1 cellular context compared by ENCODE assay signal in the genomic region with DNA sequence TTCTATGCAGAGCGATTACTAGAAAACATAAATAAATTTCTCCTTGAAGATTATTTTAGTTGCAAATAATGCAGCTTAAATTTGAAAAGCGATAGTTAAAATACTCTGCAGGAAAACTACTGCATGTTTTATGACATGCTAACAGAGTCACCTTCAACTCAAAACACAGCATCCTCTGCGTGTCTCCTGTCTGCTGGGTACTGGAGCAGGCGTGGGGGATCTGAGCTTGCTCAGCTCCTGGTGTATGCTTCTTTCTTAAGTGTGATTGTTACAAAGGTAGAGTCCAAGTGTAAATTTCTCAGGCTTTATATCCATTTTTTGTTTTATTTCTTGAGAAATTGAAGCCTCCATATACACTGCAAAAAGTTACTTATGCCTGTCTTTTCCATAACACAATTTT.
TF ChIP-seq lines count a peak whose summit lies in the region.

No MANE protein-coding gene starts in this region.

TF ChIP-seq in HepG2, 621 proteins besides CTCF, POLR2A, EP300 and RAD21:
- TF ChIP-seq, protein P1, sequence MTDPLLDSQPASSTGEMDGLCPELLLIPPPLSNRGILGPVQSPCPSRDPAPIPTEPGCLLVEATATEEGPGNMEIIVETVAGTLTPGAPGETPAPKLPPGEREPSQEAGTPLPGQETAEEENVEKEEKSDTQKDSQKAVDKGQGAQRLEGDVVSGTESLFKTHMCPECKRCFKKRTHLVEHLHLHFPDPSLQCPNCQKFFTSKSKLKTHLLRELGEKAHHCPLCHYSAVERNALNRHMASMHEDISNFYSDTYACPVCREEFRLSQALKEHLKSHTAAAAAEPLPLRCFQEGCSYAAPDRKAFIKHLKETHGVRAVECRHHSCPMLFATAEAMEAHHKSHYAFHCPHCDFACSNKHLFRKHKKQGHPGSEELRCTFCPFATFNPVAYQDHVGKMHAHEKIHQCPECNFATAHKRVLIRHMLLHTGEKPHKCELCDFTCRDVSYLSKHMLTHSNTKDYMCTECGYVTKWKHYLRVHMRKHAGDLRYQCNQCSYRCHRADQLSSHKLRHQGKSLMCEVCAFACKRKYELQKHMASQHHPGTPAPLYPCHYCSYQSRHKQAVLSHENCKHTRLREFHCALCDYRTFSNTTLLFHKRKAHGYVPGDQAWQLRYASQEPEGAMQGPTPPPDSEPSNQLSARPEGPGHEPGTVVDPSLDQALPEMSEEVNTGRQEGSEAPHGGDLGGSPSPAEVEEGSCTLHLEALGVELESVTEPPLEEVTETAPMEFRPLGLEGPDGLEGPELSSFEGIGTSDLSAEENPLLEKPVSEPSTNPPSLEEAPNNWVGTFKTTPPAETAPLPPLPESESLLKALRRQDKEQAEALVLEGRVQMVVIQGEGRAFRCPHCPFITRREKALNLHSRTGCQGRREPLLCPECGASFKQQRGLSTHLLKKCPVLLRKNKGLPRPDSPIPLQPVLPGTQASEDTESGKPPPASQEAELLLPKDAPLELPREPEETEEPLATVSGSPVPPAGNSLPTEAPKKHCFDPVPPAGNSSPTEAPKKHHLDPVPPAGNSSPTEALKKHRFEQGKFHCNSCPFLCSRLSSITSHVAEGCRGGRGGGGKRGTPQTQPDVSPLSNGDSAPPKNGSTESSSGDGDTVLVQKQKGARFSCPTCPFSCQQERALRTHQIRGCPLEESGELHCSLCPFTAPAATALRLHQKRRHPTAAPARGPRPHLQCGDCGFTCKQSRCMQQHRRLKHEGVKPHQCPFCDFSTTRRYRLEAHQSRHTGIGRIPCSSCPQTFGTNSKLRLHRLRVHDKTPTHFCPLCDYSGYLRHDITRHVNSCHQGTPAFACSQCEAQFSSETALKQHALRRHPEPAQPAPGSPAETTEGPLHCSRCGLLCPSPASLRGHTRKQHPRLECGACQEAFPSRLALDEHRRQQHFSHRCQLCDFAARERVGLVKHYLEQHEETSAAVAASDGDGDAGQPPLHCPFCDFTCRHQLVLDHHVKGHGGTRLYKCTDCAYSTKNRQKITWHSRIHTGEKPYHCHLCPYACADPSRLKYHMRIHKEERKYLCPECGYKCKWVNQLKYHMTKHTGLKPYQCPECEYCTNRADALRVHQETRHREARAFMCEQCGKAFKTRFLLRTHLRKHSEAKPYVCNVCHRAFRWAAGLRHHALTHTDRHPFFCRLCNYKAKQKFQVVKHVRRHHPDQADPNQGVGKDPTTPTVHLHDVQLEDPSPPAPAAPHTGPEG (CRISPR knock-in tag; IDR thresholded peaks at IDR 0.05) = no peak
- TF ChIP-seq YEATS2 (CRISPR knock-in tag; IDR thresholded peaks at IDR 0.05; ENCODE audit: borderline replicate concordance) = no peak
- no peak for TF ChIP-seq MXD4 (CRISPR knock-in tag; IDR thresholded peaks at IDR 0.05)
- TF ChIP-seq ZNF256 (CRISPR knock-in tag; conservative IDR thresholded peaks at IDR 0.05) = no peak
- TF ChIP-seq ARNTL (CRISPR knock-in tag; IDR thresholded peaks at IDR 0.05) = no peak
- TF ChIP-seq, protein P2, sequence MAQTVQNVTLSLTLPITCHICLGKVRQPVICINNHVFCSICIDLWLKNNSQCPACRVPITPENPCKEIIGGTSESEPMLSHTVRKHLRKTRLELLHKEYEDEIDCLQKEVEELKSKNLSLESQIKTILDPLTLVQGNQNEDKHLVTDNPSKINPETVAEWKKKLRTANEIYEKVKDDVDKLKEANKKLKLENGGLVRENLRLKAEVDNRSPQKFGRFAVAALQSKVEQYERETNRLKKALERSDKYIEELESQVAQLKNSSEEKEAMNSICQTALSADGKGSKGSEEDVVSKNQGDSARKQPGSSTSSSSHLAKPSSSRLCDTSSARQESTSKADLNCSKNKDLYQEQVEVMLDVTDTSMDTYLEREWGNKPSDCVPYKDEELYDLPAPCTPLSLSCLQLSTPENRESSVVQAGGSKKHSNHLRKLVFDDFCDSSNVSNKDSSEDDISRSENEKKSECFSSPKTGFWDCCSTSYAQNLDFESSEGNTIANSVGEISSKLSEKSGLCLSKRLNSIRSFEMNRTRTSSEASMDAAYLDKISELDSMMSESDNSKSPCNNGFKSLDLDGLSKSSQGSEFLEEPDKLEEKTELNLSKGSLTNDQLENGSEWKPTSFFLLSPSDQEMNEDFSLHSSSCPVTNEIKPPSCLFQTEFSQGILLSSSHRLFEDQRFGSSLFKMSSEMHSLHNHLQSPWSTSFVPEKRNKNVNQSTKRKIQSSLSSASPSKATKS (CRISPR knock-in tag; IDR thresholded peaks at IDR 0.05) = no peak
- no peak for TF ChIP-seq TMF1 (CRISPR knock-in tag; IDR thresholded peaks at IDR 0.05; ENCODE audit: low read depth)
- TF ChIP-seq ZNF333 (CRISPR knock-in tag; IDR thresholded peaks at IDR 0.05; ENCODE audit: borderline replicate concordance) = no peak
- no peak for TF ChIP-seq ZFP36L2 (CRISPR knock-in tag; IDR thresholded peaks at IDR 0.05)
- TF ChIP-seq NCOR1 (IDR thresholded peaks at IDR 0.05; ENCODE audit: borderline replicate concordance, low read length) = no peak
- TF ChIP-seq MEF2D (CRISPR knock-in tag; IDR thresholded peaks at IDR 0.05) = no peak
- TF ChIP-seq KLF6 (CRISPR knock-in tag; IDR thresholded peaks at IDR 0.05) = no peak
- no peak for TF ChIP-seq PCBP2 (optimal IDR thresholded peaks at IDR 0.05; ENCODE audit: low read depth, low read length, poor library complexity, severe bottlenecking)
- no peak for TF ChIP-seq CERS6 (CRISPR knock-in tag; IDR thresholded peaks at IDR 0.05)
- no peak for TF ChIP-seq HNRNPUL1 (IDR thresholded peaks at IDR 0.05; ENCODE audit: low read depth, low read length)
- no peak for TF ChIP-seq NR2F1 (CRISPR knock-in tag; IDR thresholded peaks at IDR 0.05)
- no peak for TF ChIP-seq AKNA (CRISPR knock-in tag; IDR thresholded peaks at IDR 0.05; ENCODE audit: borderline replicate concordance)
- no peak for TF ChIP-seq ZNF530 (CRISPR knock-in tag; IDR thresholded peaks at IDR 0.05; ENCODE audit: low read depth)
- TF ChIP-seq FUBP1 (CRISPR knock-in tag; IDR thresholded peaks at IDR 0.05; ENCODE audit: borderline replicate concordance) = no peak
